8 cellular contexts compared by ENCODE assay signal in genomic region chrX:2690856-2691542, GRCh38. TPM values are rescaled to one million over a fixed set of nuclear protein-coding genes. Genes with fewer than 3 reads are reported as not detected.
A peak's percentile ranks its signal among the peaks of the same experiment; 100 is the strongest.
DNase-seq lines count a peak whose midpoint lies in the region; ATAC-seq and TF ChIP-seq lines count a peak whose summit lies in the region.

Gene CD99, plus strand, starts transcription at chrX:2691295. Its CDS starts 66 bp downstream, at chrX:2691361.

- H3K9ac ChIP-seq in SK-N-MC (ENCODE audit: insufficient read length) (peak within 1 kb of the TSS; percentile 90), iPS-20b (ENCODE audit: low read depth, low read length) (peak within 1 kb of the TSS; percentile 65; the same call in 1 of the 2 replicates)

- WGBS in body of pancreas, 2 donors: 0 to 1% methylated on average over 13 to 69 of the region's 73 CpGs

- peak within 1 kb of the TSS; percentile 85 for H3K4me3 ChIP-seq in SK-N-MC
- peak within 1 kb of the TSS; percentile 72 to 98 for H3K4me3 ChIP-seq in body of pancreas
- peak within 1 kb of the TSS; percentile 74 for H3K4me3 ChIP-seq in iPS-20b (ENCODE audit: low read length)

- ATAC-seq in GM18505 (IDR thresholded peaks at IDR 0.05; ENCODE audit: unreplicated experiment) (peak; percentile 89), HG02885 (IDR thresholded peaks at IDR 0.05; ENCODE audit: poor library complexity, unreplicated experiment) (peak; percentile 90), body of pancreas (peak; percentile 92)

- H3K27ac ChIP-seq in SK-N-MC: peak within 1 kb of the TSS; percentile 81
- peak within 1 kb of the TSS; percentile 76 to 94 (median 87) for H3K27ac ChIP-seq in body of pancreas
- no peak within 1 kb of the TSS for H3K27ac ChIP-seq in iPS-20b (ENCODE audit: low read length)

- no peak for TF ChIP-seq CTCF in body of pancreas (IDR thresholded peaks at IDR 0.05)

- H3K36me3 ChIP-seq in SK-N-MC (ENCODE audit: insufficient read depth, low read length): no peaks in the 10 kb centered on the region; the same call in none of the 2 replicates
- H3K36me3 ChIP-seq in body of pancreas (replicated peaks in 1 of 2; ENCODE audit: insufficient read depth in 1 of 2, low read depth in 2 of 2): no peaks in the 10 kb centered on the region
- H3K36me3 ChIP-seq in iPS-20b (ENCODE audit: insufficient read depth, low read depth, low read length): no peaks in the 10 kb centered on the region

- H3K9me3 ChIP-seq in SK-N-MC (ENCODE audit: low read depth, low read length) (no peaks in the 10 kb centered on the region), body of pancreas (no peaks in the 10 kb centered on the region), iPS-20b (ENCODE audit: insufficient read depth, low read depth, low read length) (no peaks in the 10 kb centered on the region)

- no peaks in the 10 kb centered on the region for H3K27me3 ChIP-seq in body of pancreas
- H3K27me3 ChIP-seq in iPS-20b (ENCODE audit: insufficient read depth, low read length): peaks cover 68% of the 10 kb centered on the region

- H3K4me1 ChIP-seq in body of pancreas: peaks cover 50% of the 10 kb centered on the region
- H3K4me1 ChIP-seq in iPS-20b (ENCODE audit: insufficient read depth, low read length): peaks cover 3% of the 10 kb centered on the region; the same call in 1 of the 2 replicates

- no peak for DNase-seq in SK-N-MC (ENCODE audit: low read depth, low spot score)
- DNase-seq in body of pancreas: peak; percentile 93 to 96 (median 94)
- DNase-seq in stimulated activated CD4-positive, alpha-beta T cell treated with anti-CD3 and anti-CD28 coated beads, Interleukin-12 subunit alpha, Interleukin-12 subunit beta, amount 100 ng/mL, for 48 hours (ENCODE audit: low read depth in 2 of 3, low spot score in 1 of 3): peak; percentile 66 to 87 (median 69)
- no peak for DNase-seq in NCI-H187 (lab: John Stamatoyannopoulos, UW)
- no peak for DNase-seq in NCI-H345 (lab: John Stamatoyannopoulos, UW)

- intact Hi-C loops in body of pancreas (cut with DNase I): no loop called here

- TF ChIP-seq POLR2A in GM18505 (IDR thresholded peaks at IDR 0.05; ENCODE audit: borderline replicate concordance, extremely low read depth, insufficient read depth, insufficient read length) (peak; percentile 69), body of pancreas (IDR thresholded peaks at IDR 0.05) (peak; percentile 28 to 74 (median 63))

RNA-seq across cellular contexts. Expression of gene CD99, which starts in this region (rescaled TPM):
- total RNA-seq in body of pancreas: 100 to 1,000 TPM; 126 to 183 TPM

Comparison
In these comparisons a context has a peak if more than half of its experiments do, and no peak if none do; other contexts are left out.
1. DNase-seq: peak in body of pancreas (4 of 4) and stimulated activated CD4-positive, alpha-beta T cell treated with anti-CD3 and anti-CD28 coated beads, Interleukin-12 subunit alpha, Interleukin-12 subunit beta, amount 100 ng/mL, for 48 hours (3 of 3); none in SK-N-MC (single experiment), NCI-H187 (0 of 2) and NCI-H345 (single experiment).
2. Peak in every context shown above with its lines, with median percentiles within 50 percentile points of each other: ATAC-seq and H3K4me3 ChIP-seq.